ENCODE assay signal across 13 cellular contexts in the genomic region with DNA sequence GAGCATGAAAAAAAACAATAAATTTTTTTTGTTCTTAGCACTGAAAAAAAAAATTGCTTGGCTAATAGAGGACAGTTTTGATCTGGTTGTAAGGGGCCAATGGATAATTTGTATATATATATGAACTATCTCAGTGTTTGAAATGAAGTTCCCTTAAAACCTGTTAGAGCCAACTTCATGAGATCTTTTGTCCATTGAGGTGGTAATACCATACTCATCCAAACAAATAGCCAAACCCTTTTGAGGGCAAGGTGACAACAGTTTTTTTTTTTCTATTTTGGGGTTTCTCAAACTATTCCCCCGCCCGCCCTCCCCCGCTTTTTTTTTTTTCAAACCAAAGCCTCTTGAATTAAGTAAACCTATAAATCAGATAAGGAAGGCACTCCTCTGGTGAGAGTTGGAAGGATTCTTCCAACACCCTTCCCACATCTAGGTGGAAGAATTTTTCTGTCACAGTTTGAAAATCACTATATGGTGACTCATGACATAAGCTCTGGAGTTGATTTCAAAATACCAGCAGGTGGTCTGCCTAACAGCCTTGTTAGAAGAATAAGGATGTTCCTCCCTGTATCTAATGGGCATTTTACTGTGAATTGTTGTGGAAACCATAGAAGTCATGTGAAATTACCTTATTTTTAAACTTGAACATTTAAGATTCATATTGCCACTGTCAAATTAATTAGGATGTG. TPM values are rescaled to one million over a fixed set of nuclear protein-coding genes. Genes with fewer than 3 reads are reported as not detected.
DNase-seq lines count a peak whose midpoint lies in the region; ATAC-seq and TF ChIP-seq lines count a peak whose summit lies in the region.
"Had no signal": no experiment of that assay in that cellular context is flagged by ENCODE, and none has a peak within 500 bp of the region (broad histone marks: within the 10 kb centered on the region; RNA-seq: fewer than 3 reads in every experiment).

No MANE protein-coding gene starts in this region.

- TF ChIP-seq RAD21 in IMR-90 (IDR thresholded peaks at IDR 0.05; ENCODE audit: low read length): no peak

- H2AK9ac ChIP-seq in IMR-90 (replicated peaks; ENCODE audit: low read depth, low read length, poor library complexity): no peak overlapping the region

- no peak overlapping the region for H3K14ac ChIP-seq in IMR-90 (replicated peaks; ENCODE audit: low read depth, low read length)

- H3K4me3 Mint-ChIP-seq in activated naive CD4-positive, alpha-beta T cell treated with anti-CD3 and anti-CD28 coated beads for 36 hours: no peak overlapping the region
- H3K4me3 Mint-ChIP-seq: T-helper 2 cell treated with Interferon-gamma antibody and Interleukin-4, amounts not matched to agents 5 μg/mL and 100 μg/mL, for 36 hours had no signal

- CTCF ChIA-PET in IMR-90 (lab: Yijun Ruan, JAX): no interaction called here
- CTCF ChIA-PET in activated naive CD4-positive, alpha-beta T cell treated with anti-CD3 and anti-CD28 coated beads for 36 hours (lab: Charles Lee): no interaction called here

- H3K36me3 ChIP-seq in IMR-90 (ENCODE audit: control insufficient read depth, insufficient read depth, low read length): 0 out of 2 replicates have a peak, but pooled peaks cover 3% of the 10 kb centered on the region
- H3K36me3 ChIP-seq in lower lobe of right lung: peaks cover 20% of the 10 kb centered on the region

- H3K27ac ChIP-seq in IMR-90 (ENCODE audit: insufficient read depth, low read length) (no peak overlapping the region), lower lobe of right lung (no peak overlapping the region)
- H3K27ac ChIP-seq: HL-60, stomach had no signal

- TF ChIP-seq CTCF in IMR-90 (conservative IDR thresholded peaks at IDR 0.05; ENCODE audit: low read depth, low read length) (no peak), lower lobe of right lung (IDR thresholded peaks at IDR 0.05) (no peak)

- no peaks in the 10 kb centered on the region for H3K27me3 ChIP-seq in IMR-90 (ENCODE audit: control insufficient read depth, insufficient read depth, low read length)
- H3K27me3 ChIP-seq in lower lobe of right lung (ENCODE audit: low read depth): no peaks in the 10 kb centered on the region
- H3K27me3 ChIP-seq: stomach had no signal

- no peak overlapping the region for H3K4me2 ChIP-seq in IMR-90 (ENCODE audit: low read depth, low read length)

- no peak overlapping the region for H2AFZ ChIP-seq in IMR-90 (replicated peaks; ENCODE audit: low read length, poor library complexity)

- H2BK20ac ChIP-seq in IMR-90 (ENCODE audit: low read depth, low read length): no peak overlapping the region

- H4K5ac ChIP-seq in IMR-90 (ENCODE audit: low read depth, low read length): no peak overlapping the region

- no CpG with 5 or more reads among the region's 3 CpGs for WGBS in IMR-90 (ENCODE audit: extremely low coverage in 2 of 2, insufficient read length in 1 of 2), 2 experiments

- POLR2A ChIA-PET in IMR-90 (lab: Charles Lee; ENCODE audit: unreplicated experiment): no interaction called here

- H2BK120ac ChIP-seq in IMR-90 (ENCODE audit: low read depth, low read length): no peak overlapping the region

- H3K9me3 ChIP-seq in IMR-90 (ENCODE audit: control insufficient read depth, insufficient read depth, low read length): no peaks in the 10 kb centered on the region
- H3K9me3 ChIP-seq in lower lobe of right lung: no peaks in the 10 kb centered on the region
- H3K9me3 ChIP-seq: stomach had no signal

- H4K91ac ChIP-seq in IMR-90 (ENCODE audit: insufficient read depth, low read depth, low read length): no peak overlapping the region

- no peak overlapping the region for H4K8ac ChIP-seq in IMR-90 (ENCODE audit: low read depth in 2 of 2, low read length in 2 of 2)

- H3K18ac ChIP-seq in IMR-90 (ENCODE audit: low read depth, low read length): no peak overlapping the region

- H4K20me1 ChIP-seq in IMR-90 (ENCODE audit: insufficient read depth, low read length): peaks cover 50% of the 10 kb centered on the region

- H3K9ac ChIP-seq in IMR-90 (ENCODE audit: low read depth, low read length): no peak overlapping the region

- no peak overlapping the region for H2AK5ac ChIP-seq in IMR-90 (ENCODE audit: low read depth, low read length)

- H3K4me1 Mint-ChIP-seq in activated naive CD4-positive, alpha-beta T cell treated with anti-CD3 and anti-CD28 coated beads for 36 hours (ENCODE audit: low read depth): peaks cover 41% of the 10 kb centered on the region

- dilution Hi-C loops in IMR-90 (cut with HindIII; ENCODE audit: low sequenced_read_pairs, unreplicated experiment): no loop called here

- intact Hi-C loops in IMR-90 (cut with micrococcal nuclease): loop anchor here (5.0 kb wide), 1 partner anchor 35 kb away; no protein-coding TSS in a partner anchor
- intact Hi-C loops in lower lobe of right lung (cut with DNase I): no loop called here
- intact Hi-C loops in activated naive CD4-positive, alpha-beta T cell treated with anti-CD3 and anti-CD28 coated beads for 36 hours (cut with micrococcal nuclease): no loop called here

- BruUV-seq in IMR-90 (replicated peaks; lab: Mats Ljungman, UMichigan): no TSS peak

- no peak for TF ChIP-seq POLR2A in IMR-90 (IDR thresholded peaks at IDR 0.05; ENCODE audit: low read depth, low read length)

- ATAC-seq in IMR-90 (ENCODE audit: low read depth): no peak
- ATAC-seq in lower lobe of right lung: peak; percentile 34 to 68
- ATAC-seq: activated T-cell treated with anti-CD3 and anti-CD28 coated beads, Interleukin-2, amount 50 U/mL, for 72 hours had no signal

- no peak overlapping the region for H2BK15ac ChIP-seq in IMR-90 (ENCODE audit: low read depth, low read length)

- H3K27ac Mint-ChIP-seq in activated naive CD4-positive, alpha-beta T cell treated with anti-CD3 and anti-CD28 coated beads for 36 hours: no peak overlapping the region
- H3K27ac Mint-ChIP-seq: activated T-cell treated with anti-CD3 and anti-CD28 coated beads, Interleukin-2, amount 50 U/mL, for 72 hours; T-helper 2 cell treated with Interferon-gamma antibody and Interleukin-4, amounts not matched to agents 5 μg/mL and 100 μg/mL, for 36 hours had no signal

- H3K4me1 ChIP-seq in IMR-90 (ENCODE audit: control insufficient read depth, insufficient read depth, low read length): peaks cover 4% of the 10 kb centered on the region
- H3K4me1 ChIP-seq in lower lobe of right lung: peaks cover 32% of the 10 kb centered on the region

- H3K4ac ChIP-seq in IMR-90 (ENCODE audit: low read depth, low read length): no peak overlapping the region

- H3K56ac ChIP-seq in IMR-90 (ENCODE audit: extremely low read depth, insufficient read depth, low read length): no peak overlapping the region

- H3K9me1 ChIP-seq in IMR-90 (ENCODE audit: insufficient read depth, low read length): no peaks in the 10 kb centered on the region

- DNase-seq in Daoy (ENCODE audit: low read depth) (peak; percentile 80), IMR-90 (peak; percentile 43), amniotic epithelial cell (ENCODE audit: low read depth) (peak; percentile 84), lower lobe of right lung (no peak), NOMO-1 (lab: John Stamatoyannopoulos, UW; ENCODE audit: unreplicated experiment in 2 of 2) (no peak), NCI-H2029 (lab: John Stamatoyannopoulos, UW) (no peak), nucleus accumbens (lab: John Stamatoyannopoulos, UW) (no peak)
- DNase-seq in activated naive CD4-positive, alpha-beta T cell treated with anti-CD3 and anti-CD28 coated beads for 36 hours: no peak
- DNase-seq: activated T-cell treated with anti-CD3 and anti-CD28 coated beads, Interleukin-2, amount 50 U/mL, for 72 hours; head of caudate nucleus; stomach had no signal

- in situ Hi-C loops in IMR-90 (cut with MboI; ENCODE audit: low sequenced_read_pairs): no loop called here

- no peaks in the 10 kb centered on the region for H3K27me3 Mint-ChIP-seq in activated naive CD4-positive, alpha-beta T cell treated with anti-CD3 and anti-CD28 coated beads for 36 hours (ENCODE audit: low read depth)

- H3K36me3 Mint-ChIP-seq in activated naive CD4-positive, alpha-beta T cell treated with anti-CD3 and anti-CD28 coated beads for 36 hours (ENCODE audit: low read depth): peaks cover 18% of the 10 kb centered on the region

- no peaks in the 10 kb centered on the region for H3K9me3 Mint-ChIP-seq in activated naive CD4-positive, alpha-beta T cell treated with anti-CD3 and anti-CD28 coated beads for 36 hours
- H3K9me3 Mint-ChIP-seq: activated T-cell treated with anti-CD3 and anti-CD28 coated beads, Interleukin-2, amount 50 U/mL, for 72 hours; T-helper 2 cell treated with Interferon-gamma antibody and Interleukin-4, amounts not matched to agents 5 μg/mL and 100 μg/mL, for 36 hours had no signal

- no peak overlapping the region for H3K23ac ChIP-seq in IMR-90 (ENCODE audit: low read depth, low read length)

- H3K79me1 ChIP-seq in IMR-90 (ENCODE audit: low read depth in 1 of 2, low read length in 2 of 2): peaks cover 23 to 50% of the 10 kb centered on the region in 2 experiments

- no peak overlapping the region for H3K4me3 ChIP-seq in IMR-90 (ENCODE audit: insufficient read depth, low read depth, low read length)
- H3K4me3 ChIP-seq in lower lobe of right lung: no peak overlapping the region
- H3K4me3 ChIP-seq: stomach had no signal

- H2BK5ac ChIP-seq in IMR-90 (ENCODE audit: low read depth, low read length, poor library complexity, severe bottlenecking): no peak overlapping the region

TF ChIP-seq in IMR-90, 13 proteins besides CTCF, POLR2A, EP300 and RAD21 (continues in another document):
- no peak for TF ChIP-seq RCOR1 (IDR thresholded peaks at IDR 0.05; ENCODE audit: insufficient replicate concordance, low read length)
- TF ChIP-seq, protein P1, sequence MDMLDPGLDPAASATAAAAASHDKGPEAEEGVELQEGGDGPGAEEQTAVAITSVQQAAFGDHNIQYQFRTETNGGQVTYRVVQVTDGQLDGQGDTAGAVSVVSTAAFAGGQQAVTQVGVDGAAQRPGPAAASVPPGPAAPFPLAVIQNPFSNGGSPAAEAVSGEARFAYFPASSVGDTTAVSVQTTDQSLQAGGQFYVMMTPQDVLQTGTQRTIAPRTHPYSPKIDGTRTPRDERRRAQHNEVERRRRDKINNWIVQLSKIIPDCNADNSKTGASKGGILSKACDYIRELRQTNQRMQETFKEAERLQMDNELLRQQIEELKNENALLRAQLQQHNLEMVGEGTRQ (IDR thresholded peaks at IDR 0.05; ENCODE audit: low read depth, low read length): no peak
- no peak for TF ChIP-seq SMC3 (IDR thresholded peaks at IDR 0.05; ENCODE audit: low read depth, low read length)

RNA-seq across cellular contexts. Expression of gene ARHGAP5, which starts 10.2 kb away (rescaled TPM):
- total RNA-seq in Daoy (2014; rRNA removed; shearing (Covaris generic)): 56.0 and 64.9 TPM in 2 replicates
- total RNA-seq in IMR-90 (2012; rRNA removed) (45.3 and 71.1 TPM in 2 replicates), lower lobe of right lung (97.9 TPM)
- 7.4 and 7.5 TPM in 2 replicates for polyA plus RNA-seq in IMR-90 (2012; rRNA removed)
- polyA plus RNA-seq in IMR-90 (2012; cell fraction: cytosol; rRNA removed): 0.80 and 0.92 TPM in 2 replicates
- 0.61 and 9.7 TPM in 2 replicates for polyA plus RNA-seq in IMR-90 (2012; cell fraction: nucleus; rRNA removed; ENCODE audit: low replicate concordance)
- 10 to 100 TPM; 37.0 to 38.5 TPM for total RNA-seq in activated naive CD4-positive, alpha-beta T cell treated with anti-CD3 and anti-CD28 coated beads for 36 hours

Comparison
In these comparisons a context has a peak if more than half of its experiments do, and no peak if none do; other contexts are left out.
1. DNase-seq: peak in Daoy (single experiment), IMR-90 (single experiment) and amniotic epithelial cell (single experiment); none in lower lobe of right lung (single experiment), NOMO-1 (0 of 2), NCI-H2029 (single experiment), nucleus accumbens (0 of 56) and activated naive CD4-positive, alpha-beta T cell treated with anti-CD3 and anti-CD28 coated beads for 36 hours (single experiment).